In the genomic region with DNA sequence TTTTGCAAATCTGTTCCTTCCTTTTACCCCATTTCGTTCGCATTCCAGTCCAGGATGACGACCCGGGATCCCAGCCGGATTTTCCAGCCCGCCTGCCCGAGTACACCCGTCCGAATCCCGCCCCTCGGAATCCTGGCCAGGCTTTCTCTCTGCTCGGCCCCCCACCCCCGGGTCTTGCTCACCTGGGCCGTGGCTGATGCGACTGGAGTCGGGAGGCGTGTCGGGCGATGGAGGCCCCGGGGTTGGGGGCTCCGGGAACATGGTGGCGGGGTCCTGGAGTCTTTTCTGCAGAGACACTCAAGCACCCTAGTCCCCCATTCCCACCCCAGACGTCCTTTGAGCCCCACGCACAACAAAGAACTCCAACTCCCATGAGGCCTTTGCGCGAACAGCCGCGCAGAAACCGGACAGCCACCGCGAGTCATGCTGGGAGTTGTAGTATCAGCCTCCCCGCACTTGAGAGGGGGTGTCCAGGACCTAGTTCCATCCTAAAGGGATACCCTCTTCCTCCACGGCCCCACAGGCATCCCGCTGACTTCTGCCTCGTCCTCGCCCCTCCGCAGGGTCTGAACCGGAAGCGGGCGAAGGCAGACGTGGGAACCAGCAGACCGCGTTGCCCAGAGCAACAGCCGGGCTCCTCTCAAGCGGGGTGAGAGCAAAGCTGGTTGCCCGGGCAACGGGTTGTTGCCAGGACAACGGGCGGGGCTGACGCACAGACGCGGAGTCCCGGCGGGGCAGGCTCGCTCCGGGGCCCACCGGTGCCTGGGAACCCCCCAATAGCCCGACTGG, we compare ENCODE assay signal across 9 cellular contexts. TPM values are rescaled to one million over a fixed set of nuclear protein-coding genes. Genes with fewer than 3 reads are reported as not detected.
DNase-seq lines count a peak whose midpoint lies in the region; ATAC-seq and TF ChIP-seq lines count a peak whose summit lies in the region.
"Had no signal": no experiment of that assay in that cellular context is flagged by ENCODE, and none has a peak within 500 bp of the region (broad histone marks: within the 10 kb centered on the region; RNA-seq: fewer than 3 reads in every experiment).

No MANE protein-coding gene starts in this region.

- DNase-seq in D341Med (ENCODE audit: low spot score) (peak; percentile 94), MG63 (peak; percentile 45), SJCRH30 (peak; percentile 78 to 86), trophoblast cell (peak in 1 of 2 donors; percentile 54), thyroid gland (peak; percentile 28 to 48)
- peak; percentile 67 to 88 (median 78) for DNase-seq in activated naive CD4-positive, alpha-beta T cell (lab: John Stamatoyannopoulos, UW)

- H3K36me3 ChIP-seq in MG63 (no peaks in the 10 kb centered on the region), SJCRH30 (no peaks in the 10 kb centered on the region), gastroesophageal sphincter (no peaks in the 10 kb centered on the region), trophoblast cell (ENCODE audit: control insufficient read depth in 1 of 2, insufficient read depth in 2 of 2, low read length in 2 of 2) (no peaks in the 10 kb centered on the region), thyroid gland (no peaks in the 10 kb centered on the region)

- H4K8ac ChIP-seq in trophoblast cell (ENCODE audit: low read depth, low read length), result no peak overlapping the region

- ATAC-seq in GM21737 (IDR thresholded peaks at IDR 0.05; ENCODE audit: unreplicated experiment), result peak; percentile 68
- peak; percentile 40 for ATAC-seq in gastroesophageal sphincter

- no peak overlapping the region for H4K12ac ChIP-seq in trophoblast cell (ENCODE audit: low read depth, low read length)

- H3K79me1 ChIP-seq in trophoblast cell (ENCODE audit: low read length), result no peaks in the 10 kb centered on the region

- H3K9ac ChIP-seq in trophoblast cell (ENCODE audit: low read length), result no peak overlapping the region

- no peak overlapping the region for H2BK5ac ChIP-seq in trophoblast cell (ENCODE audit: low read depth, low read length, poor library complexity)

- H2AK5ac ChIP-seq in trophoblast cell (ENCODE audit: low read length), result no peak overlapping the region

- intact Hi-C loops in thyroid gland (cut with DNase I), result no loop called here

- H3K18ac ChIP-seq in trophoblast cell (ENCODE audit: low read length), result no peak overlapping the region

- no peak overlapping the region for H3K4ac ChIP-seq in trophoblast cell (ENCODE audit: low read depth, low read length)

- TF ChIP-seq EP300 in gastroesophageal sphincter (IDR thresholded peaks at IDR 0.05), result no peak

- H3K9me3 ChIP-seq in MG63 (no peaks in the 10 kb centered on the region), SJCRH30 (replicated peaks) (no peaks in the 10 kb centered on the region), gastroesophageal sphincter (no peaks in the 10 kb centered on the region), trophoblast cell (ENCODE audit: insufficient read depth, low read depth, low read length) (peaks cover 20% of the 10 kb centered on the region), thyroid gland (no peaks in the 10 kb centered on the region)

- H3K4me1 ChIP-seq in SJCRH30 (0 out of 2 replicates have a peak, but pooled peaks cover 3% of the 10 kb centered on the region), gastroesophageal sphincter (peaks cover 0 to 24% (median 4%) of the 10 kb centered on the region in 3 donors), trophoblast cell (ENCODE audit: control insufficient read depth in 1 of 2, insufficient read depth in 2 of 2, low read length in 2 of 2) (peaks cover 0 to 10% of the 10 kb centered on the region in 2 experiments), thyroid gland (peaks cover 6 to 16% of the 10 kb centered on the region in 2 donors)

- H3K27me3 ChIP-seq in MG63, result peaks cover 14% of the 10 kb centered on the region
- peaks cover 6% of the 10 kb centered on the region; the same call in 1 of the 2 replicates for H3K27me3 ChIP-seq in SJCRH30
- peaks cover 100% of the 10 kb centered on the region for H3K27me3 ChIP-seq in gastroesophageal sphincter
- H3K27me3 ChIP-seq in trophoblast cell (ENCODE audit: insufficient read depth, low read length), result peaks cover 17% of the 10 kb centered on the region
- peaks cover 61% of the 10 kb centered on the region for H3K27me3 ChIP-seq in thyroid gland

- no peak overlapping the region for H2BK120ac ChIP-seq in trophoblast cell (ENCODE audit: insufficient read depth, low read length, poor library complexity)

- no peak overlapping the region for H2AFZ ChIP-seq in trophoblast cell (ENCODE audit: insufficient read depth, low read length, poor library complexity)

- no peak overlapping the region for H4K91ac ChIP-seq in trophoblast cell (ENCODE audit: low read depth, low read length)

- H3K4me3 ChIP-seq in MG63 (no peak overlapping the region), SJCRH30 (peak overlapping the region; percentile 41), gastroesophageal sphincter (peak overlapping the region in 1 of 2 donors; percentile 36), trophoblast cell (ENCODE audit: low read depth, low read length) (peak overlapping the region; percentile 48), thyroid gland (replicated peaks in 1 of 3) (no peak overlapping the region)

- H3K79me2 ChIP-seq in trophoblast cell (ENCODE audit: control insufficient read depth, insufficient read depth, low read length, poor library complexity), result no peaks in the 10 kb centered on the region

- 4% methylated on average over 15 of the region's 58 CpGs; no CpG with 5 or more reads in 1 of the 2 donors for WGBS in gastroesophageal sphincter (ENCODE audit: low coverage in 1 of 2), 2 donors
- WGBS in trophoblast cell (ENCODE audit: extremely low coverage, insufficient coverage, insufficient read length), result no CpG with 5 or more reads among the region's 58 CpGs
- 4 to 7% methylated on average over 28 to 30 of the region's 58 CpGs for WGBS in thyroid gland, 2 donors

- TF ChIP-seq CTCF in gastroesophageal sphincter (IDR thresholded peaks at IDR 0.05), result no peak
- TF ChIP-seq CTCF in thyroid gland (IDR thresholded peaks at IDR 0.05), result no peak

- no peak overlapping the region for H3K23ac ChIP-seq in trophoblast cell (ENCODE audit: low read length)

- H2BK12ac ChIP-seq in trophoblast cell (ENCODE audit: low read length), result no peak overlapping the region

- no peak overlapping the region for H3K14ac ChIP-seq in trophoblast cell (ENCODE audit: low read length)

- H3K4me2 ChIP-seq in trophoblast cell (ENCODE audit: low read length), result peak overlapping the region; percentile 53

- H3K27ac ChIP-seq in SJCRH30, result no peak overlapping the region
- no peak overlapping the region for H3K27ac ChIP-seq in gastroesophageal sphincter
- H3K27ac ChIP-seq in trophoblast cell (ENCODE audit: low read depth, low read length), result no peak overlapping the region
- H3K27ac ChIP-seq in thyroid gland, result no peak overlapping the region

- TF ChIP-seq POLR2A in gastroesophageal sphincter (IDR thresholded peaks at IDR 0.05) (no peak), thyroid gland (IDR thresholded peaks at IDR 0.05) (no peak)

RNA-seq across cellular contexts. Expression of a gene that starts 1.1 kb away (rescaled TPM):
- total RNA-seq in MG63 (2014; rRNA removed; shearing (Covaris generic); ENCODE audit: low replicate concordance), result not detected in 2 replicates
- total RNA-seq in SJCRH30 (2014; rRNA removed; shearing (Covaris generic)), result 0.36 TPM in 1 of 2 replicates, not detected in the other
- total RNA-seq in gastroesophageal sphincter (under 1 TPM in 1 of 4 donors, not detected in 3; 0.13 TPM), thyroid gland (not detected)
- polyA plus RNA-seq in trophoblast cell (2013), result 0.08 and 0.11 TPM in 2 replicates
- total RNA-seq: T-helper 1 cell treated with Interleukin-12 subunit alpha and Interleukin-12 subunit beta and Interleukin-4 antibody, amounts not matched to agents 30 ng/mL and 1 ng/mL, for 36 hours had no signal

RNA-seq across cellular contexts. Expression of a gene that starts 12.6 kb away (rescaled TPM):
- total RNA-seq in MG63 (2014; rRNA removed; shearing (Covaris generic); ENCODE audit: low replicate concordance), result 2.7 TPM in 1 of 2 replicates, not detected in the other
- total RNA-seq in SJCRH30 (2014; rRNA removed; shearing (Covaris generic)), result 9.1 and 14.0 TPM in 2 replicates
- total RNA-seq in gastroesophageal sphincter (under 1 TPM in 2 of 4 donors, not detected in 2; 0.42 to 0.52 TPM), thyroid gland (1 to 10 TPM; 3.3 to 9.1 (median 5.5) TPM)
- polyA plus RNA-seq in trophoblast cell (2013), result 0.44 and 0.53 TPM in 2 replicates
- total RNA-seq: T-helper 1 cell treated with Interleukin-12 subunit alpha and Interleukin-12 subunit beta and Interleukin-4 antibody, amounts not matched to agents 30 ng/mL and 1 ng/mL, for 36 hours had no signal

RNA-seq across cellular contexts. Expression of a gene that starts 21.4 kb away (rescaled TPM):
- total RNA-seq in MG63 (2014; rRNA removed; shearing (Covaris generic); ENCODE audit: low replicate concordance), result not detected in 2 replicates
- total RNA-seq in SJCRH30 (2014; rRNA removed; shearing (Covaris generic)), result 2.4 and 2.5 TPM in 2 replicates
- total RNA-seq in gastroesophageal sphincter (not detected), thyroid gland (not detected)
- 0.05 and 0.33 TPM in 2 replicates for polyA plus RNA-seq in trophoblast cell (2013)
- total RNA-seq: T-helper 1 cell treated with Interleukin-12 subunit alpha and Interleukin-12 subunit beta and Interleukin-4 antibody, amounts not matched to agents 30 ng/mL and 1 ng/mL, for 36 hours had no signal

RNA-seq across cellular contexts. Expression of a gene that starts 30.0 kb away (rescaled TPM):
- 1.7 TPM in 1 of 2 replicates, not detected in the other for total RNA-seq in MG63 (2014; rRNA removed; shearing (Covaris generic); ENCODE audit: low replicate concordance)
- 599 and 612 TPM in 2 replicates for total RNA-seq in SJCRH30 (2014; rRNA removed; shearing (Covaris generic))
- total RNA-seq in gastroesophageal sphincter (1 to 10 TPM in 1 of 4 donors, not detected in 3; 4.4 TPM), thyroid gland (not detected)
- 8.9 and 10.6 TPM in 2 replicates for polyA plus RNA-seq in trophoblast cell (2013)
- total RNA-seq: T-helper 1 cell treated with Interleukin-12 subunit alpha and Interleukin-12 subunit beta and Interleukin-4 antibody, amounts not matched to agents 30 ng/mL and 1 ng/mL, for 36 hours had no signal

RNA-seq across cellular contexts. Expression of a gene that starts 30.3 kb away (rescaled TPM):
- 3.9 and 11.8 TPM in 2 replicates for total RNA-seq in MG63 (2014; rRNA removed; shearing (Covaris generic); ENCODE audit: low replicate concordance)
- 0.94 and 1.4 TPM in 2 replicates for total RNA-seq in SJCRH30 (2014; rRNA removed; shearing (Covaris generic))
- total RNA-seq in gastroesophageal sphincter, result 1 to 10 TPM in 3 of 4 donors, under 1 TPM in 1; 0.54 to 4.0 (median 1.4) TPM
- 0.11 TPM in 2 replicates for polyA plus RNA-seq in trophoblast cell (2013)
- 1 to 10 TPM in 1 of 4 donors, under 1 TPM in 2, not detected in 1; 0.11 to 2.6 (median 0.54) TPM for total RNA-seq in thyroid gland

Comparison
In these comparisons a context has a peak if more than half of its experiments do, and no peak if none do; other contexts are left out.
1. H3K4me3 ChIP-seq: peak in SJCRH30 (single experiment) and trophoblast cell (single experiment); none in MG63 (single experiment) and thyroid gland (0 of 3).